ENCODE assay signal across 1 cellular context in the genomic region with DNA sequence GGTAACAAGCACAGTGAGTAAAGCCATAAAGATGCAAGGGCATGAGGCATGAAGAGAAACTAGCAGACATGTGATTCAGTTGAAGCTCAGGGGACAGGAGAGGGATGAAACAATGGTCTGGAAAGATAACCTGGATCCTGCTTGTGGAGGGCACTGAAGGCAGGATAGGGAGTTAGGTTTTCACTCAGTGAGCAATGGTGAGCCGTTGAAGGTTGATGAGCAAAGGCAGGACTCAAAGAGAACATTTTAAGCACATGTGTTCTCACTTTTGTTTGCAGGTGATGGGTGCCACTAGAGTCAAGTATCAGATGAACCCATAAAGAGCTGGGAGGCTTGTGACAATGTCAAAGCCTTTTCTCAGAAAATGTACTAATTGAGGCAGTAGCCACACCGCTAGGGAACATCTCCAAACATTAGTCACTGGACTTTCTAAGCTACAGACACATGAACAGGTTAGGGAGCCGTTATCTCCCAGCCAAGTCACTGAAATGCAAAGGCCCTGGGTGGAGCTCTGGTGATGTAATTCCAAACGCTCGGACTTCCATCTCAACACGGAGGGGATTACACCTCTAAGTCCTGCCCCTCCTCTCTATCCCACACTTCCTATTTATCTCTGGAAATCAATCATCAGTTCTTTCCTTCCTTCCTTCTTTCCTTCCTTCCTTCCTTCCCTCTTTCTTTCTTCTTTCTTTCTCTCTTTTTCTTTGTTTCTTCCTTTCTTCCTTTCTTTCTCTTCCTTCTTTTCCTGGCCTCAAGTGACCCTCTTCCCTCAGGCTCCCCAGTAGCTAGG.
TF ChIP-seq lines count a peak whose summit lies in the region.

No MANE protein-coding gene starts in this region.

TF ChIP-seq in WTC11, 78 proteins besides CTCF, POLR2A, EP300 and RAD21 (continued from another document):
- TF ChIP-seq, protein P1, sequence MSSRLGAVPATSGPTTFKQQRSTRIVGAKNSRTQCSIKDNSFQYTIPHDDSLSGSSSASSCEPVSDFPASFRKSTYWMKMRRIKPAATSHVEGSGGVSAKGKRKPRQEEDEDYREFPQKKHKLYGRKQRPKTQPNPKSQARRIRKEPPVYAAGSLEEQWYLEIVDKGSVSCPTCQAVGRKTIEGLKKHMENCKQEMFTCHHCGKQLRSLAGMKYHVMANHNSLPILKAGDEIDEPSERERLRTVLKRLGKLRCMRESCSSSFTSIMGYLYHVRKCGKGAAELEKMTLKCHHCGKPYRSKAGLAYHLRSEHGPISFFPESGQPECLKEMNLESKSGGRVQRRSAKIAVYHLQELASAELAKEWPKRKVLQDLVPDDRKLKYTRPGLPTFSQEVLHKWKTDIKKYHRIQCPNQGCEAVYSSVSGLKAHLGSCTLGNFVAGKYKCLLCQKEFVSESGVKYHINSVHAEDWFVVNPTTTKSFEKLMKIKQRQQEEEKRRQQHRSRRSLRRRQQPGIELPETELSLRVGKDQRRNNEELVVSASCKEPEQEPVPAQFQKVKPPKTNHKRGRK (CRISPR knock-in tag; IDR thresholded peaks at IDR 0.05; ENCODE audit: borderline replicate concordance), result peak; percentile 83; the same call in 1 of the 2 replicates
- TF ChIP-seq ZNF423 (CRISPR knock-in tag; IDR thresholded peaks at IDR 0.05) (no peak), SMAD4 (CRISPR knock-in tag; IDR thresholded peaks at IDR 0.05) (no peak), NFE2L1 (CRISPR knock-in tag; IDR thresholded peaks at IDR 0.05) (no peak), NR3C1 (CRISPR knock-in tag; conservative IDR thresholded peaks at IDR 0.05; ENCODE audit: low read depth) (no peak), ZNF671 (CRISPR knock-in tag; IDR thresholded peaks at IDR 0.05) (no peak), FOXP1 (CRISPR knock-in tag; IDR thresholded peaks at IDR 0.05; ENCODE audit: borderline replicate concordance) (no peak), NFYB (CRISPR knock-in tag; conservative IDR thresholded peaks at IDR 0.05; ENCODE audit: low read depth) (no peak), CBFB (CRISPR knock-in tag; IDR thresholded peaks at IDR 0.05; ENCODE audit: low read depth) (no peak), ESRRA (CRISPR knock-in tag; IDR thresholded peaks at IDR 0.05; ENCODE audit: borderline replicate concordance) (no peak), TEAD4 (CRISPR knock-in tag; IDR thresholded peaks at IDR 0.05) (no peak), TEAD1 (CRISPR knock-in tag; IDR thresholded peaks at IDR 0.05) (no peak)
- TF ChIP-seq, protein P2, sequence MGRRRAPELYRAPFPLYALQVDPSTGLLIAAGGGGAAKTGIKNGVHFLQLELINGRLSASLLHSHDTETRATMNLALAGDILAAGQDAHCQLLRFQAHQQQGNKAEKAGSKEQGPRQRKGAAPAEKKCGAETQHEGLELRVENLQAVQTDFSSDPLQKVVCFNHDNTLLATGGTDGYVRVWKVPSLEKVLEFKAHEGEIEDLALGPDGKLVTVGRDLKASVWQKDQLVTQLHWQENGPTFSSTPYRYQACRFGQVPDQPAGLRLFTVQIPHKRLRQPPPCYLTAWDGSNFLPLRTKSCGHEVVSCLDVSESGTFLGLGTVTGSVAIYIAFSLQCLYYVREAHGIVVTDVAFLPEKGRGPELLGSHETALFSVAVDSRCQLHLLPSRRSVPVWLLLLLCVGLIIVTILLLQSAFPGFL (CRISPR knock-in tag; IDR thresholded peaks at IDR 0.05; ENCODE audit: borderline replicate concordance), result no peak
- TF ChIP-seq, protein P3, sequence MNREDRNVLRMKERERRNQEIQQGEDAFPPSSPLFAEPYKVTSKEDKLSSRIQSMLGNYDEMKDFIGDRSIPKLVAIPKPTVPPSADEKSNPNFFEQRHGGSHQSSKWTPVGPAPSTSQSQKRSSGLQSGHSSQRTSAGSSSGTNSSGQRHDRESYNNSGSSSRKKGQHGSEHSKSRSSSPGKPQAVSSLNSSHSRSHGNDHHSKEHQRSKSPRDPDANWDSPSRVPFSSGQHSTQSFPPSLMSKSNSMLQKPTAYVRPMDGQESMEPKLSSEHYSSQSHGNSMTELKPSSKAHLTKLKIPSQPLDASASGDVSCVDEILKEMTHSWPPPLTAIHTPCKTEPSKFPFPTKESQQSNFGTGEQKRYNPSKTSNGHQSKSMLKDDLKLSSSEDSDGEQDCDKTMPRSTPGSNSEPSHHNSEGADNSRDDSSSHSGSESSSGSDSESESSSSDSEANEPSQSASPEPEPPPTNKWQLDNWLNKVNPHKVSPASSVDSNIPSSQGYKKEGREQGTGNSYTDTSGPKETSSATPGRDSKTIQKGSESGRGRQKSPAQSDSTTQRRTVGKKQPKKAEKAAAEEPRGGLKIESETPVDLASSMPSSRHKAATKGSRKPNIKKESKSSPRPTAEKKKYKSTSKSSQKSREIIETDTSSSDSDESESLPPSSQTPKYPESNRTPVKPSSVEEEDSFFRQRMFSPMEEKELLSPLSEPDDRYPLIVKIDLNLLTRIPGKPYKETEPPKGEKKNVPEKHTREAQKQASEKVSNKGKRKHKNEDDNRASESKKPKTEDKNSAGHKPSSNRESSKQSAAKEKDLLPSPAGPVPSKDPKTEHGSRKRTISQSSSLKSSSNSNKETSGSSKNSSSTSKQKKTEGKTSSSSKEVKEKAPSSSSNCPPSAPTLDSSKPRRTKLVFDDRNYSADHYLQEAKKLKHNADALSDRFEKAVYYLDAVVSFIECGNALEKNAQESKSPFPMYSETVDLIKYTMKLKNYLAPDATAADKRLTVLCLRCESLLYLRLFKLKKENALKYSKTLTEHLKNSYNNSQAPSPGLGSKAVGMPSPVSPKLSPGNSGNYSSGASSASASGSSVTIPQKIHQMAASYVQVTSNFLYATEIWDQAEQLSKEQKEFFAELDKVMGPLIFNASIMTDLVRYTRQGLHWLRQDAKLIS (CRISPR knock-in tag; IDR thresholded peaks at IDR 0.05; ENCODE audit: borderline replicate concordance), result no peak
- TF ChIP-seq, protein P4, sequence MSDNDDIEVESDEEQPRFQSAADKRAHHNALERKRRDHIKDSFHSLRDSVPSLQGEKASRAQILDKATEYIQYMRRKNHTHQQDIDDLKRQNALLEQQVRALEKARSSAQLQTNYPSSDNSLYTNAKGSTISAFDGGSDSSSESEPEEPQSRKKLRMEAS (CRISPR knock-in tag; IDR thresholded peaks at IDR 0.05), result 0 out of 2 replicates have a peak, but pooled peaks have one; percentile 43
TF ChIP-seq in WTC11: peak in this region for 2.
